Comparison of ENCODE assay signal across 8 cellular contexts in the genomic region with DNA sequence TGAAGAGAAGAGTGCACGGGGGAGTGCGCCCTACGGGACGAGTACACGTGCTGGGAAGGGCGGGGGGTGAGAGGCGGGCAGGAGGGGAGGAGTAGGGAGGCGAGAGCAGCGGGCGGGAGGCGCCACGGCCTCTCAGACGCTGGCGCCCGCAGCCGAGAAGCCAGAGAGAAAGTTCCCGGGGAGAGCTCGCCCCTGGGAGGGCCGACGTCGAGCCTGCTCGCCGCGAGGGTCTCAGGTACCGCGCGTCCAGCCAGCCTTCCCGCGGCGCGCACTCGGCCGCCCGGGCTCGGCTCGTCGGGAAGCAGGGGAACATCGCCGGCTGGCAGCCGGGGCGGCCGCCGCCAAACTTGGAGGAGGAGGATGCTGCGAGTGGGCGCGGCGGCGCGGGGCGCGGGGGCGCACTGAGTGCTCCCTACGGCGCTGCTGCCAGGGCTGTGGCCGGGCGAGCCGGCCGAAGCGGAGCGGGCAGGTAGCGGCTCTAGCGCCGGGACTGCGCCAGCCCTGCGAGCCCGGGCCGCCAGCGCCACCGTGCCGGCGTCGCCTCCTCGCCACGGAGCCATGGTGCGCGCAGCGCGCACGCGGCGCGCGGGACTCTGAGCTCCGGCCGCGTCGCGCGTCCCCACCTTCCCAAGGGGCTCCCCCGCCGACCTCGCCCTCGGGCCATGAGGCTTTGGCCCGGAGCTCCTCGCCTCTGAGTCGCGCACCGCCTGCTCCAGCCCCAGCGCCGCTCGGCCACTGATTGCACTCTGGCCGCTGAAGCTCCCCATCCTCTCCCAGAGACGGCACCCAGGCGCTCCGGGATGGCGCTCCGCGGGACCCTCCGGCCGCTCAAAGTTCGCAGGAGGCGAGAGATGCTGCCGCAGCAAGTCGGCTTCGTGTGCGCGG. TPM values are rescaled to one million over a fixed set of nuclear protein-coding genes. Genes with fewer than 3 reads are reported as not detected.
DNase-seq lines count a peak whose midpoint lies in the region; ATAC-seq and TF ChIP-seq lines count a peak whose summit lies in the region.

A gene with protein sequence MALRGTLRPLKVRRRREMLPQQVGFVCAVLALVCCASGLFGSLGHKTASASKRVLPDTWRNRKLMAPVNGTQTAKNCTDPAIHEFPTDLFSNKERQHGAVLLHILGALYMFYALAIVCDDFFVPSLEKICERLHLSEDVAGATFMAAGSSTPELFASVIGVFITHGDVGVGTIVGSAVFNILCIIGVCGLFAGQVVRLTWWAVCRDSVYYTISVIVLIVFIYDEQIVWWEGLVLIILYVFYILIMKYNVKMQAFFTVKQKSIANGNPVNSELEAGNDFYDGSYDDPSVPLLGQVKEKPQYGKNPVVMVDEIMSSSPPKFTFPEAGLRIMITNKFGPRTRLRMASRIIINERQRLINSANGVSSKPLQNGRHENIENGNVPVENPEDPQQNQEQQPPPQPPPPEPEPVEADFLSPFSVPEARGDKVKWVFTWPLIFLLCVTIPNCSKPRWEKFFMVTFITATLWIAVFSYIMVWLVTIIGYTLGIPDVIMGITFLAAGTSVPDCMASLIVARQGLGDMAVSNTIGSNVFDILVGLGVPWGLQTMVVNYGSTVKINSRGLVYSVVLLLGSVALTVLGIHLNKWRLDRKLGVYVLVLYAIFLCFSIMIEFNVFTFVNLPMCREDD (plus strand): TSS at position 135 of the 885 bp plus-strand sequence. CDS start 666 bp downstream, at position 801.

- peak within 1 kb of the TSS; percentile 4 to 31 for H3K4me3 ChIP-seq in esophagus (ENCODE audit: low read depth in 1 of 2, low read length in 2 of 2)

- peaks cover 0 to 6% of the 10 kb centered on the region in 2 donors for H3K4me1 ChIP-seq in esophagus (ENCODE audit: control insufficient read depth in 2 of 2, insufficient read depth in 2 of 2, low read length in 1 of 2)

- no peak for TF ChIP-seq CTCF in omental fat pad (IDR thresholded peaks at IDR 0.05)

- H3K36me3 ChIP-seq in esophagus (ENCODE audit: control insufficient read depth in 2 of 2, insufficient read depth in 2 of 2, low read length in 1 of 2): no peaks in the 10 kb centered on the region

- H3K9me3 ChIP-seq in esophagus (ENCODE audit: control insufficient read depth in 2 of 2, insufficient read depth in 1 of 2, low read depth in 1 of 2, low read length in 1 of 2): no peaks in the 10 kb centered on the region

- 2% methylated on average over 82 to 117 of the region's 117 CpGs for WGBS in esophagus, 2 donors

- DNase-seq in COR-L47 (lab: John Stamatoyannopoulos, UW) (peak; percentile 23), NCI-H1105 treated with DMSO at 0.1 percent for 48 hours (lab: John Stamatoyannopoulos, UW) (peak; percentile 38), omental fat pad (ENCODE audit: low spot score) (no peak)

- TF ChIP-seq POLR2A in GM18505 (IDR thresholded peaks at IDR 0.05; ENCODE audit: borderline replicate concordance, extremely low read depth, insufficient read depth, insufficient read length): no peak

- ATAC-seq in omental fat pad (ENCODE audit: low FRiP score): peak; percentile 16
- no peak for ATAC-seq in GM18505 (IDR thresholded peaks at IDR 0.05; ENCODE audit: unreplicated experiment)
- ATAC-seq in HG03469 (IDR thresholded peaks at IDR 0.05; ENCODE audit: unreplicated experiment): no peak
- no peak for ATAC-seq in GM19328 (IDR thresholded peaks at IDR 0.05; ENCODE audit: unreplicated experiment)
- ATAC-seq in GM21528 (IDR thresholded peaks at IDR 0.05; ENCODE audit: low FRiP score, unreplicated experiment): no peak

- no peak within 1 kb of the TSS for H3K27ac ChIP-seq in esophagus (ENCODE audit: low read depth in 2 of 2, low read length in 1 of 2)

- H3K27me3 ChIP-seq in esophagus (ENCODE audit: control insufficient read depth in 1 of 2, insufficient read depth in 2 of 2, low read length in 2 of 2): peaks cover 16 to 22% of the 10 kb centered on the region in 2 donors

RNA-seq across cellular contexts. Expression of the gene that starts here (rescaled TPM):
- polyA plus RNA-seq in esophagus: under 1 TPM; 0.04 TPM
- total RNA-seq in omental fat pad: 1 to 10 TPM in 2 of 4 donors, under 1 TPM in 2; 0.48 to 2.2 (median 0.79) TPM
